Comparison of ENCODE assay signal across 9 cellular contexts in the genomic region with DNA sequence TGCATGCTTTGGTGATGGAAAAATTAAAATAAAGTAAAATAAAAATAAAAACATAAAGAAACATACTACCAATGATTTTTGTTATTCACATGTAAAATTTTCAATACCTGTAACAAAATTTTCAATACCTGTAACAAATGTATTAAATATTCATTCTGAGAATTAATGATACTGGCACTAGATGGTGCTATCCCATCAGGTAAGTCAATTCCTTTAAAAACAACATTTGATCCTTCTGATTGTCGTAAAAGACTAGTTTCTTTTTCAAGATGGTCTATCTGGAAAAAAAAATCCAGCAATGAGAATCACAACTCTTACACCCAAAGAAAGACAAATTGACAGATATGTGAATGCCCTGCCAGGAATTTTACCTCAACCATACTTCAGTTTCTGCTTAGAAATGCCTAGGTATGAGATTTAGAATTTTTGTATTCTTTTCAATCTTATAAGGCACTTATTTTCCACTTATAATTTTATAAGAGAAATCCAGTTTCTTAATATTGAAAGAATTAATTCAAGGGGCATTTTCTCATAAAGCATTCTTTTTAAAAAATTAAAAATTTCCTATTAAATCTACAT. TPM values are rescaled to one million over a fixed set of nuclear protein-coding genes. Genes with fewer than 3 reads are reported as not detected.
A peak's percentile ranks its signal among the peaks of the same experiment; 100 is the strongest.
DNase-seq lines count a peak whose midpoint lies in the region; TF ChIP-seq lines count a peak whose summit lies in the region.
"Had no signal": no experiment of that assay in that cellular context is flagged by ENCODE, and none has a peak within 500 bp of the region (broad histone marks: within the 10 kb centered on the region; RNA-seq: fewer than 3 reads in every experiment).

No MANE protein-coding gene starts in this region.

- H3K4me3 ChIP-seq in uterus (no peak overlapping the region), ascending aorta (peak overlapping the region in 1 of 2 donors; percentile 21)
- H3K4me3 ChIP-seq: BLaER1 had no signal

- H3K4me1 ChIP-seq in uterus (no peaks in the 10 kb centered on the region), ascending aorta (no peaks in the 10 kb centered on the region)
- H3K4me1 ChIP-seq: BLaER1 had no signal

- no peak for TF ChIP-seq POLR2A in uterus (IDR thresholded peaks at IDR 0.05)

- peak; percentile 79 for TF ChIP-seq CTCF in VCaP (conservative IDR thresholded peaks at IDR 0.05)
- TF ChIP-seq CTCF in uterus (IDR thresholded peaks at IDR 0.05), result peak; percentile 40 to 53 (median 44)
- peak in 1 of 3 experiments; percentile 35 for TF ChIP-seq CTCF in ascending aorta (IDR thresholded peaks at IDR 0.05)

- DNase-seq in NCI-H1092 treated with DMSO at 0.1 percent for 48 hours (lab: John Stamatoyannopoulos, UW) (peak; percentile 17), NCI-H1092 (lab: John Stamatoyannopoulos, UW) (no peak), LoVo (ENCODE audit: low spot score) (peak; percentile 78), inferior parietal cortex (ENCODE audit: extremely low spot score) (peak; percentile 47), uterus (no peak), ascending aorta (ENCODE audit: low spot score in 2 of 2) (no peak), cardiac septum (ENCODE audit: low spot score) (no peak)

- H3K27me3 ChIP-seq in uterus (no peaks in the 10 kb centered on the region), ascending aorta (no peaks in the 10 kb centered on the region)
- H3K27me3 ChIP-seq: BLaER1 had no signal

- H3K9me3 ChIP-seq in uterus, result no peaks in the 10 kb centered on the region
- no peaks in the 10 kb centered on the region for H3K9me3 ChIP-seq in ascending aorta
- H3K9me3 ChIP-seq: BLaER1 had no signal

- no peaks in the 10 kb centered on the region for H3K36me3 ChIP-seq in uterus
- peaks cover 11% of the 10 kb centered on the region in 2 donors for H3K36me3 ChIP-seq in ascending aorta

- H3K27ac ChIP-seq in VCaP (peak overlapping the region; percentile 34; the same call in 1 of the 2 replicates), uterus (no peak overlapping the region), ascending aorta (no peak overlapping the region)
- H3K27ac ChIP-seq: BLaER1 had no signal

- intact Hi-C loops in uterus (cut with DNase I; ENCODE audit: low total_unique reads) (no loop called here), ascending aorta (cut with DNase I) (loop anchor here (5.0 kb wide), 1 partner anchor 881 kb away; no protein-coding TSS in a partner anchor), cardiac septum (cut with DNase I) (loop anchor here (10.0 kb wide), 1 partner anchor 884 kb away; no protein-coding TSS in a partner anchor)

RNA-seq across cellular contexts. Expression of a gene that starts 30.7 kb away (rescaled TPM):
- 10 to 100 TPM in 2 of 4 donors, 1 to 10 TPM in 2; 5.6 to 77.8 (median 16.3) TPM for total RNA-seq in uterus
- 7.2 TPM for total RNA-seq in ascending aorta
- 10.0 TPM for total RNA-seq in cardiac septum

RNA-seq across cellular contexts. Expression of a gene that starts 30.9 kb away (rescaled TPM):
- total RNA-seq in uterus (10 to 100 TPM in 3 of 4 donors, 1 to 10 TPM in 1; 9.0 to 86.5 (median 20.0) TPM), ascending aorta (14.5 TPM), cardiac septum (12.2 TPM)

Comparison
In these comparisons a context has a peak if more than half of its experiments do, and no peak if none do; other contexts are left out.
1. DNase-seq: peak in NCI-H1092 treated with DMSO at 0.1 percent for 48 hours (single experiment), LoVo (single experiment) and inferior parietal cortex (single experiment); none in NCI-H1092 (single experiment), uterus (0 of 2), ascending aorta (0 of 2) and cardiac septum (single experiment).